18 cellular contexts compared by ENCODE assay signal in the genomic region with DNA sequence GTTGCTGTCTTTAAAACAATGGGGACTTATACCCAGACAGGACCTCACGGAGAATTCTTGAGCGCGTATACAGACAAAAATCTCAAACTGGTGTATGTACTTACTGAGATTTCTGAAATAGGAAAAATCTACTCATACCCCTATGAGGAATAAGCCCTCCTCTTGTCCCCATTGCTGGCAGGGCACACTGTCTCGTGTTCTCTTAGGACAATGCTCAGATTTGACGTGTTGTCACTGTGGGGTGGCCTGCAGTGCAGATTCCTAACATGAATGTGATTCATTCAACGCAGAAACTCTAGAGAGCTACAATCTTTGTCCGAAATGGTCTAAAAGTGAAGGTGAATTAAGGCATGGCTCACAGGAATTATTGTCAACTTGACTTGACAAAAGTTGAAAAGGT. TPM values are rescaled to one million over a fixed set of nuclear protein-coding genes. Genes with fewer than 3 reads are reported as not detected.
DNase-seq lines count a peak whose midpoint lies in the region; ATAC-seq and TF ChIP-seq lines count a peak whose summit lies in the region.
"Had no signal": no experiment of that assay in that cellular context is flagged by ENCODE, and none has a peak within 500 bp of the region (broad histone marks: within the 10 kb centered on the region; RNA-seq: fewer than 3 reads in every experiment).

No MANE protein-coding gene starts in this region.

- peak; percentile 38 for DNase-seq in Ammon's horn (ENCODE audit: low spot score)
- peak; percentile 33 for DNase-seq in mesenteric fat pad (ENCODE audit: low spot score)
- DNase-seq in sciatic nerve (ENCODE audit: low spot score): peak; percentile 55
- no peak for DNase-seq in PC-9
- DNase-seq in middle frontal gyrus (ENCODE audit: extremely low spot score, low spot score): no peak
- DNase-seq in upper lobe of left lung: no peak
- DNase-seq: AML-193, NCI-H1105, NCI-H2029 treated with DMSO at 0.1 percent for 48 hours, NCI-H82, OCI-M1 had no signal

- no peaks in the 10 kb centered on the region for H4K20me1 ChIP-seq in PC-9 (ENCODE audit: insufficient read depth)

- no peak for TF ChIP-seq POLR2A in upper lobe of left lung (IDR thresholded peaks at IDR 0.05)

- TF ChIP-seq EP300 in upper lobe of left lung (IDR thresholded peaks at IDR 0.05): no peak

- no peaks in the 10 kb centered on the region for H3K36me3 ChIP-seq in PC-9 (ENCODE audit: low read depth)
- no peaks in the 10 kb centered on the region for H3K36me3 ChIP-seq in upper lobe of left lung
- H3K36me3 ChIP-seq: SJSA1 had no signal

- H3K27ac ChIP-seq in PC-9 (no peak overlapping the region), upper lobe of left lung (no peak overlapping the region)
- H3K27ac ChIP-seq: SJSA1 had no signal

- intact Hi-C loops in sciatic nerve (cut with DNase I) (no loop called here), PC-9 (cut with micrococcal nuclease; ENCODE audit: unreplicated experiment) (no loop called here)

- H3K4me3 ChIP-seq in PC-9 (no peak overlapping the region), upper lobe of left lung (no peak overlapping the region)
- H3K4me3 ChIP-seq: SJSA1 had no signal

- no peaks in the 10 kb centered on the region for H3K9me2 ChIP-seq in PC-9 (ENCODE audit: insufficient read depth)

- H3K79me2 ChIP-seq in PC-9 (ENCODE audit: low read depth): no peaks in the 10 kb centered on the region

- peaks cover 14% of the 10 kb centered on the region for H3K27me3 ChIP-seq in PC-9 (ENCODE audit: insufficient read depth, low read depth)
- no peaks in the 10 kb centered on the region for H3K27me3 ChIP-seq in upper lobe of left lung

- CTCF ChIA-PET in PC-9 (lab: Charles Lee): no interaction called here

- no peak overlapping the region for H3K4me2 ChIP-seq in PC-9

- H3K9me3 Mint-ChIP-seq in brain: peaks cover 0 to 5% (median 0%) of the 10 kb centered on the region in 5 experiments
- H3K9me3 Mint-ChIP-seq: CD14-positive monocyte, IgD-negative memory B cell had no signal

- TF ChIP-seq CTCF in brain (conservative IDR thresholded peaks at IDR 0.05) (no peak), PC-9 (conservative IDR thresholded peaks at IDR 0.05) (no peak), upper lobe of left lung (IDR thresholded peaks at IDR 0.05) (no peak)

- BruUV-seq in PC-9 (replicated peaks; lab: Mats Ljungman, UMichigan): no TSS peak

- H2AFZ ChIP-seq in PC-9: no peak overlapping the region

- H3F3A ChIP-seq in PC-9 (ENCODE audit: insufficient read depth, low read depth): no peaks in the 10 kb centered on the region

- peaks cover 12% of the 10 kb centered on the region for H3K27me3 Mint-ChIP-seq in brain

- no peaks in the 10 kb centered on the region for H3K36me3 Mint-ChIP-seq in brain
- H3K36me3 Mint-ChIP-seq: CD14-positive monocyte, IgD-negative memory B cell had no signal

- POLR2A ChIA-PET in PC-9 (lab: Charles Lee; ENCODE audit: unreplicated experiment): no interaction called here

- peaks cover 68% of the 10 kb centered on the region for H3K4me1 Mint-ChIP-seq in brain
- H3K4me1 Mint-ChIP-seq: CD14-positive monocyte had no signal

- no peaks in the 10 kb centered on the region for H3K4me1 ChIP-seq in PC-9 (replicated peaks; ENCODE audit: insufficient read depth)
- H3K4me1 ChIP-seq in upper lobe of left lung: peaks cover 0 to 8% (median 0%) of the 10 kb centered on the region in 4 donors

- ATAC-seq in sciatic nerve (peak; percentile 67), upper lobe of left lung (ENCODE audit: low FRiP score in 2 of 2) (no peak), HG02840 (IDR thresholded peaks at IDR 0.05; ENCODE audit: low FRiP score, unreplicated experiment) (no peak)
- ATAC-seq: Right ventricle myocardium inferior had no signal

- H3K27ac Mint-ChIP-seq in brain: peak overlapping the region; percentile 78 to 95 (median 88)
- H3K27ac Mint-ChIP-seq: CD14-positive monocyte, IgD-negative memory B cell had no signal

- WGBS in upper lobe of left lung, 2 donors: 90 to 93% methylated on average over 7 of the region's 7 CpGs

- no peaks in the 10 kb centered on the region for H3K9me3 ChIP-seq in PC-9 (ENCODE audit: insufficient read depth, low read depth)
- H3K9me3 ChIP-seq in upper lobe of left lung: no peaks in the 10 kb centered on the region
- H3K9me3 ChIP-seq: SJSA1 had no signal

- peak overlapping the region in 2 of 5 experiments; percentile 62 to 66 for H3K4me3 Mint-ChIP-seq in brain
- H3K4me3 Mint-ChIP-seq: CD14-positive monocyte, IgD-negative memory B cell had no signal

RNA-seq across cellular contexts. Expression of gene PDE9A, which starts 31.1 kb away (rescaled TPM):
- polyA plus RNA-seq in brain (ENCODE audit: insufficient read depth, low read depth, low replicate concordance): 19.1 TPM
- total RNA-seq in mesenteric fat pad (7.9 TPM), sciatic nerve (32.6 TPM), PC-9 (2021) (8.4 and 9.4 TPM in 2 replicates), upper lobe of left lung (10 to 100 TPM in 2 of 6 donors, 1 to 10 TPM in 4; 4.0 to 12.4 (median 6.6) TPM)
- total RNA-seq: A172 had no signal
- polyA plus RNA-seq: IgD-negative memory B cell had no signal

Comparison
In these comparisons a context has a peak if more than half of its experiments do, and no peak if none do; other contexts are left out.
1. DNase-seq: peak in Ammon's horn (single experiment), mesenteric fat pad (single experiment) and sciatic nerve (single experiment); none in PC-9 (0 of 2), middle frontal gyrus (single experiment) and upper lobe of left lung (0 of 2).